In genomic region chr7:140062528-140063299, GRCh38 we compare ENCODE assay signal across 8 cellular contexts. TPM values are rescaled to one million over a fixed set of nuclear protein-coding genes. Genes with fewer than 3 reads are reported as not detected.
DNase-seq lines count a peak whose midpoint lies in the region; ATAC-seq and TF ChIP-seq lines count a peak whose summit lies in the region.

A gene with protein sequence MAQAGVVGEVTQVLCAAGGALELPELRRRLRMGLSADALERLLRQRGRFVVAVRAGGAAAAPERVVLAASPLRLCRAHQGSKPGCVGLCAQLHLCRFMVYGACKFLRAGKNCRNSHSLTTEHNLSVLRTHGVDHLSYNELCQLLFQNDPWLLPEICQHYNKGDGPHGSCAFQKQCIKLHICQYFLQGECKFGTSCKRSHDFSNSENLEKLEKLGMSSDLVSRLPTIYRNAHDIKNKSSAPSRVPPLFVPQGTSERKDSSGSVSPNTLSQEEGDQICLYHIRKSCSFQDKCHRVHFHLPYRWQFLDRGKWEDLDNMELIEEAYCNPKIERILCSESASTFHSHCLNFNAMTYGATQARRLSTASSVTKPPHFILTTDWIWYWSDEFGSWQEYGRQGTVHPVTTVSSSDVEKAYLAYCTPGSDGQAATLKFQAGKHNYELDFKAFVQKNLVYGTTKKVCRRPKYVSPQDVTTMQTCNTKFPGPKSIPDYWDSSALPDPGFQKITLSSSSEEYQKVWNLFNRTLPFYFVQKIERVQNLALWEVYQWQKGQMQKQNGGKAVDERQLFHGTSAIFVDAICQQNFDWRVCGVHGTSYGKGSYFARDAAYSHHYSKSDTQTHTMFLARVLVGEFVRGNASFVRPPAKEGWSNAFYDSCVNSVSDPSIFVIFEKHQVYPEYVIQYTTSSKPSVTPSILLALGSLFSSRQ (minus strand): TSS chr7:140062951. CDS start chr7:140062847, 104 bp downstream.

- H3K27ac ChIP-seq in A673 (ENCODE audit: low read depth, low read length, poor library complexity, severe bottlenecking) = peak within 1 kb of the TSS; percentile 69
- H3K27ac ChIP-seq in coronary artery = peak within 1 kb of the TSS; percentile 84 to 86
- H3K27ac ChIP-seq in left lung = peak within 1 kb of the TSS; percentile 88 to 96

- H3K4me1 ChIP-seq in A673 (ENCODE audit: insufficient read depth, low read length, poor library complexity, severe bottlenecking) = no peaks in the 10 kb centered on the region
- peaks cover 9 to 47% of the 10 kb centered on the region in 2 donors for H3K4me1 ChIP-seq in left lung

- intact Hi-C loops in A673 (cut with micrococcal nuclease; ENCODE audit: unreplicated experiment) = no loop called here
- intact Hi-C loops in left lung (cut with DNase I) = no loop called here

- H3K9me3 ChIP-seq in A673 (ENCODE audit: low read depth, low read length, poor library complexity, severe bottlenecking) (peaks cover 17% of the 10 kb centered on the region), left lung (peaks cover 0 to 20% of the 10 kb centered on the region in 2 donors)

- H3K27me3 ChIP-seq in A673 (replicated peaks; ENCODE audit: insufficient read depth, low read depth, low read length, poor library complexity) = no peaks in the 10 kb centered on the region
- no peaks in the 10 kb centered on the region for H3K27me3 ChIP-seq in left lung

- ATAC-seq in GM18861 (IDR thresholded peaks at IDR 0.05; ENCODE audit: unreplicated experiment) = peak; percentile 85
- ATAC-seq in HG03095 (IDR thresholded peaks at IDR 0.05; ENCODE audit: unreplicated experiment) = peak; percentile 85
- ATAC-seq in left lung = peak; percentile 91

- H3K4me3 ChIP-seq in A673 (ENCODE audit: low read depth, low read length, poor library complexity, severe bottlenecking) (peak within 1 kb of the TSS; percentile 64), coronary artery (peak within 1 kb of the TSS; percentile 82), left lung (peak within 1 kb of the TSS; percentile 54 to 81)

- TF ChIP-seq CTCF in A673 (conservative IDR thresholded peaks at IDR 0.05; ENCODE audit: low read depth, low read length) (no peak), coronary artery (IDR thresholded peaks at IDR 0.05) (no peak), left lung (IDR thresholded peaks at IDR 0.05) (no peak)

- DNase-seq in A673 (ENCODE audit: low spot score) (peak; percentile 84), NCI-H2196 treated with DMSO at 0.1 percent for 48 hours (lab: John Stamatoyannopoulos, UW; ENCODE audit: unreplicated experiment) (peak; percentile 90), coronary artery (ENCODE audit: low spot score) (peak; percentile 87), left lung (peak; percentile 94 to 99)
- DNase-seq in activated CD4-positive, alpha-beta T cell treated with anti-CD3 and anti-CD28 coated beads for 48 hours = peak; percentile 88
- peak; percentile 78 to 79 for DNase-seq in stimulated activated CD4-positive, alpha-beta T cell treated with anti-CD3 and anti-CD28 coated beads, Interleukin-2, amount 100 ng/mL, for 48 hours

- CTCF ChIA-PET in A673 (lab: Charles Lee) = no interaction called here

- POLR2A ChIA-PET in A673 (lab: Charles Lee; ENCODE audit: low non-redundant PET) = no interaction called here

- no TSS peak for BruUV-seq in A673 (replicated peaks; lab: Mats Ljungman, UMichigan)

- no peaks in the 10 kb centered on the region for H3K36me3 ChIP-seq in A673 (ENCODE audit: insufficient read depth, low read length, poor library complexity, severe bottlenecking)
- peaks cover 0 to under 1% of the 10 kb centered on the region in 2 donors for H3K36me3 ChIP-seq in left lung

RNA-seq across cellular contexts. Expression of the gene that starts here (rescaled TPM):
- total RNA-seq in A673 (2021) (17.8 and 19.3 TPM in 2 replicates), left lung (10 to 100 TPM; 46.9 to 68.2 TPM)

Comparison
In these comparisons a context has a peak if more than half of its experiments do, and no peak if none do; other contexts are left out.
1. Peak in every context shown above with its lines: DNase-seq, ATAC-seq, H3K4me3 ChIP-seq and H3K27ac ChIP-seq.